1 cellular context compared by ENCODE assay signal in the genomic region with DNA sequence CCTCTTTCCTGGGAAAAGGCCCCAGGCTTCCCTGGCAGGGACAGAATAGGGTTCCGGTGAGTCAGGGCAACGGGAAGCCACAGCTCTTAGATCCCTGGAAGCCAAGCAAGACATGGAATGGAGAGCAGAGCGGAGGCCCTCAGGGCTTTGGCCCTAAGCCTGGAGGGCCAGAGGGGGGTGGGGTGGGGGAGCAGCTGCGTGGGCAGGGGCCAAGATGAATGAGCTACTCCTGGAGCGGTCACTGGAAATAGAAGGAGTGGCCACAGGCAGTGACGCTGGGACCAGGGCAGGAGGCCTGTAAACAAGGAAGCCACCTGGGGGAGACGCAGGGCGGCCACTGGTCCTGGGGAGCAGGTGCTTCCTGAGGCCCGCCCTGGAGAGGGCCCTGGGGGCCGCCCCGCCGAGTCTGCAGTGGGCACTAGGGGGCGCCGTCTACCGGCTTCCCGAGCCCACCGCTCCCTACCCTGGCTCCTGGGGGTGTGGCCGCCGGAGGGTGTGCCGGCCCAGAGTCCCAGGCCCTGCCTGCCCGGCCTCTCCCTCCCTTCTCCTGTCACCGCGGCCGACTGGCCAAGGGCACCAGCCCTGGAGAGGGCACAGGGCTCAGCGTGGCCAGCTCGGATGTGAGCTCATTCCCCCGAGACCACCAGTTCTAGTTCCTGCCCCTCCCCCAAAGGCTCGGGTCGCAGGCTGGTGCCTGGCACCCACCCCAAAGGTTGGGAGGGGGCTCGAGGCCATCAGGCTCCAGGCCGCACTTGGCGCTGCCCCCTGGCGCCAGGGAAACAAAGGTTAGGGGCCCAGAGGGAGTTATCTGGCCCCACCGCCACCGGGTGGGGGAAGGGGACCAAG.
TF ChIP-seq lines count a peak whose summit lies in the region.

No MANE protein-coding gene starts in this region.

TF ChIP-seq in GM12878, 131 proteins besides CTCF, POLR2A, EP300 and RAD21 (continues in another document):
- TF ChIP-seq YBX1 (IDR thresholded peaks at IDR 0.05) (no peak), E2F8 (IDR thresholded peaks at IDR 0.05; ENCODE audit: low read depth, partially characterized antibody) (no peak), FOXK2 (IDR thresholded peaks at IDR 0.05) (no peak), NBN (IDR thresholded peaks at IDR 0.05) (0 out of 2 replicates have a peak, but pooled peaks have one; percentile 34), YY1 (IDR thresholded peaks at IDR 0.05; ENCODE audit: low read depth, low read length) (no peak), RB1 (IDR thresholded peaks at IDR 0.05; ENCODE audit: borderline replicate concordance) (no peak), EGR1 (IDR thresholded peaks at IDR 0.05; ENCODE audit: borderline replicate concordance in 1 of 2, low read depth in 2 of 2, low read length in 2 of 2) (no peak), FOS (IDR thresholded peaks at IDR 0.05; ENCODE audit: borderline replicate concordance, extremely low read depth, insufficient read length) (no peak), NFIC (IDR thresholded peaks at IDR 0.05; ENCODE audit: low read depth, low read length) (no peak), RAD51 (IDR thresholded peaks at IDR 0.05) (no peak), MTA3 (IDR thresholded peaks at IDR 0.05; ENCODE audit: borderline replicate concordance, low read length) (no peak), SMC3 (IDR thresholded peaks at IDR 0.05; ENCODE audit: borderline replicate concordance, low read length) (peak; percentile 71), HDAC2 (IDR thresholded peaks at IDR 0.05) (no peak), CHD2 (IDR thresholded peaks at IDR 0.05; ENCODE audit: borderline replicate concordance, low read depth, low read length) (0 out of 2 replicates have a peak, but pooled peaks have one; percentile 17), SMAD5 (IDR thresholded peaks at IDR 0.05; ENCODE audit: low read depth) (no peak), TCF3 (IDR thresholded peaks at IDR 0.05; ENCODE audit: borderline replicate concordance, insufficient read depth, low read depth, low read length) (peak; percentile 80), HDAC6 (IDR thresholded peaks at IDR 0.05; ENCODE audit: unreplicated experiment) (no peak), ZNF217 (IDR thresholded peaks at IDR 0.05) (0 out of 2 replicates have a peak, but pooled peaks have one; percentile 43), BMI1 (IDR thresholded peaks at IDR 0.05; ENCODE audit: borderline replicate concordance) (no peak), SMARCA5 (IDR thresholded peaks at IDR 0.05) (no peak; the same call in 1 of the 2 replicates), KAT2A (conservative IDR thresholded peaks at IDR 0.05; ENCODE audit: control insufficient read depth, low read depth, low read length) (no peak), DPF2 (IDR thresholded peaks at IDR 0.05) (peak; percentile 27; the same call in 1 of the 2 replicates), SMAD1 (IDR thresholded peaks at IDR 0.05; ENCODE audit: low read depth, partially characterized antibody) (no peak), STAT3 (IDR thresholded peaks at IDR 0.05; ENCODE audit: low read depth, low read length) (no peak), CREM (IDR thresholded peaks at IDR 0.05; ENCODE audit: low read depth) (no peak), IRF4 (IDR thresholded peaks at IDR 0.05; ENCODE audit: low read depth, low read length) (no peak), NKRF (conservative IDR thresholded peaks at IDR 0.05) (0 out of 2 replicates have a peak, but pooled peaks have one; percentile 11), BHLHE40 (IDR thresholded peaks at IDR 0.05; ENCODE audit: borderline replicate concordance in 1 of 2, low read depth in 2 of 2, low read length in 1 of 2) (peak; percentile 20 to 57; a peak in 1 of 4 replicates), MEF2B (IDR thresholded peaks at IDR 0.05; ENCODE audit: partially characterized antibody, poor library complexity, severe bottlenecking) (peak; percentile 71), KLF5 (IDR thresholded peaks at IDR 0.05; ENCODE audit: partially characterized antibody) (no peak), CHD4 (IDR thresholded peaks at IDR 0.05) (no peak), E4F1 (IDR thresholded peaks at IDR 0.05; ENCODE audit: borderline replicate concordance, partially characterized antibody) (no peak), NR2C1 (IDR thresholded peaks at IDR 0.05) (no peak), PML (IDR thresholded peaks at IDR 0.05; ENCODE audit: low read length) (no peak), STAT1 (conservative IDR thresholded peaks at IDR 0.05) (peak; percentile 77; the same call in 1 of the 2 replicates), GATAD2B (conservative IDR thresholded peaks at IDR 0.05; ENCODE audit: low read depth) (peak; percentile 72; the same call in 1 of the 2 replicates), MTA2 (IDR thresholded peaks at IDR 0.05; ENCODE audit: low read depth) (no peak), POU2F2 (IDR thresholded peaks at IDR 0.05; ENCODE audit: borderline replicate concordance, low read depth, low read length) (peak; percentile 12; the same call in 1 of the 3 replicates)
- TF ChIP-seq, protein P1, sequence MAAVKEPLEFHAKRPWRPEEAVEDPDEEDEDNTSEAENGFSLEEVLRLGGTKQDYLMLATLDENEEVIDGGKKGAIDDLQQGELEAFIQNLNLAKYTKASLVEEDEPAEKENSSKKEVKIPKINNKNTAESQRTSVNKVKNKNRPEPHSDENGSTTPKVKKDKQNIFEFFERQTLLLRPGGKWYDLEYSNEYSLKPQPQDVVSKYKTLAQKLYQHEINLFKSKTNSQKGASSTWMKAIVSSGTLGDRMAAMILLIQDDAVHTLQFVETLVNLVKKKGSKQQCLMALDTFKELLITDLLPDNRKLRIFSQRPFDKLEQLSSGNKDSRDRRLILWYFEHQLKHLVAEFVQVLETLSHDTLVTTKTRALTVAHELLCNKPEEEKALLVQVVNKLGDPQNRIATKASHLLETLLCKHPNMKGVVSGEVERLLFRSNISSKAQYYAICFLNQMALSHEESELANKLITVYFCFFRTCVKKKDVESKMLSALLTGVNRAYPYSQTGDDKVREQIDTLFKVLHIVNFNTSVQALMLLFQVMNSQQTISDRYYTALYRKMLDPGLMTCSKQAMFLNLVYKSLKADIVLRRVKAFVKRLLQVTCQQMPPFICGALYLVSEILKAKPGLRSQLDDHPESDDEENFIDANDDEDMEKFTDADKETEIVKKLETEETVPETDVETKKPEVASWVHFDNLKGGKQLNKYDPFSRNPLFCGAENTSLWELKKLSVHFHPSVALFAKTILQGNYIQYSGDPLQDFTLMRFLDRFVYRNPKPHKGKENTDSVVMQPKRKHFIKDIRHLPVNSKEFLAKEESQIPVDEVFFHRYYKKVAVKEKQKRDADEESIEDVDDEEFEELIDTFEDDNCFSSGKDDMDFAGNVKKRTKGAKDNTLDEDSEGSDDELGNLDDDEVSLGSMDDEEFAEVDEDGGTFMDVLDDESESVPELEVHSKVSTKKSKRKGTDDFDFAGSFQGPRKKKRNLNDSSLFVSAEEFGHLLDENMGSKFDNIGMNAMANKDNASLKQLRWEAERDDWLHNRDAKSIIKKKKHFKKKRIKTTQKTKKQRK (IDR thresholded peaks at IDR 0.05; ENCODE audit: low read depth, low read length), result no peak
- TF ChIP-seq, protein P2, sequence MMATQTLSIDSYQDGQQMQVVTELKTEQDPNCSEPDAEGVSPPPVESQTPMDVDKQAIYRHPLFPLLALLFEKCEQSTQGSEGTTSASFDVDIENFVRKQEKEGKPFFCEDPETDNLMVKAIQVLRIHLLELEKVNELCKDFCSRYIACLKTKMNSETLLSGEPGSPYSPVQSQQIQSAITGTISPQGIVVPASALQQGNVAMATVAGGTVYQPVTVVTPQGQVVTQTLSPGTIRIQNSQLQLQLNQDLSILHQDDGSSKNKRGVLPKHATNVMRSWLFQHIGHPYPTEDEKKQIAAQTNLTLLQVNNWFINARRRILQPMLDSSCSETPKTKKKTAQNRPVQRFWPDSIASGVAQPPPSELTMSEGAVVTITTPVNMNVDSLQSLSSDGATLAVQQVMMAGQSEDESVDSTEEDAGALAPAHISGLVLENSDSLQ (IDR thresholded peaks at IDR 0.05), result no peak
- TF ChIP-seq, protein P3, sequence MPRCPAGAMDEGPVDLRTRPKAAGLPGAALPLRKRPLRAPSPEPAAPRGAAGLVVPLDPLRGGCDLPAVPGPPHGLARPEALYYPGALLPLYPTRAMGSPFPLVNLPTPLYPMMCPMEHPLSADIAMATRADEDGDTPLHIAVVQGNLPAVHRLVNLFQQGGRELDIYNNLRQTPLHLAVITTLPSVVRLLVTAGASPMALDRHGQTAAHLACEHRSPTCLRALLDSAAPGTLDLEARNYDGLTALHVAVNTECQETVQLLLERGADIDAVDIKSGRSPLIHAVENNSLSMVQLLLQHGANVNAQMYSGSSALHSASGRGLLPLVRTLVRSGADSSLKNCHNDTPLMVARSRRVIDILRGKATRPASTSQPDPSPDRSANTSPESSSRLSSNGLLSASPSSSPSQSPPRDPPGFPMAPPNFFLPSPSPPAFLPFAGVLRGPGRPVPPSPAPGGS (IDR thresholded peaks at IDR 0.05; ENCODE audit: borderline replicate concordance, insufficient read depth, low read depth, low read length, poor library complexity, severe bottlenecking), result no peak
- TF ChIP-seq, protein P4, sequence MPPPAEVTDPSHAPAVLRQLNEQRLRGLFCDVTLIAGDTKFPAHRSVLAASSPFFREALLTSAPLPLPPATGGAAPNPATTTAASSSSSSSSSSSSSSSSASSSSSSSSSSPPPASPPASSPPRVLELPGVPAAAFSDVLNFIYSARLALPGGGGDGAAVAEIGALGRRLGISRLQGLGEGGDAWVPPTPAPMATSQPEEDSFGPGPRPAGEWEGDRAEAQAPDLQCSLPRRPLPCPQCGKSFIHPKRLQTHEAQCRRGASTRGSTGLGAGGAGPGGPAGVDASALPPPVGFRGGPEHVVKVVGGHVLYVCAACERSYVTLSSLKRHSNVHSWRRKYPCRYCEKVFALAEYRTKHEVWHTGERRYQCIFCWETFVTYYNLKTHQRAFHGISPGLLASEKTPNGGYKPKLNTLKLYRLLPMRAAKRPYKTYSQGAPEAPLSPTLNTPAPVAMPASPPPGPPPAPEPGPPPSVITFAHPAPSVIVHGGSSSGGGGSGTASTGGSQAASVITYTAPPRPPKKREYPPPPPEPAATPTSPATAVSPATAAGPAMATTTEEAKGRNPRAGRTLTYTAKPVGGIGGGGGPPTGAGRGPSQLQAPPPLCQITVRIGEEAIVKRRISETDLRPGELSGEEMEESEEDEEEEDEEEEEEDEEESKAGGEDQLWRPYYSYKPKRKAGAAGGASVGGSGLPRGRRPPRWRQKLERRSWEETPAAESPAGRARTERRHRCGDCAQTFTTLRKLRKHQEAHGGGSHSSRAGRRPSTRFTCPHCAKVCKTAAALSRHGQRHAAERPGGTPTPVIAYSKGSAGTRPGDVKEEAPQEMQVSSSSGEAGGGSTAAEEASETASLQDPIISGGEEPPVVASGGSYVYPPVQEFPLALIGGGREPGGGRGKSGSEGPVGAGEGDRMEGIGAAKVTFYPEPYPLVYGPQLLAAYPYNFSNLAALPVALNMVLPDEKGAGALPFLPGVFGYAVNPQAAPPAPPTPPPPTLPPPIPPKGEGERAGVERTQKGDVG (CRISPR knock-in tag; IDR thresholded peaks at IDR 0.05), result no peak
- TF ChIP-seq, protein P5, sequence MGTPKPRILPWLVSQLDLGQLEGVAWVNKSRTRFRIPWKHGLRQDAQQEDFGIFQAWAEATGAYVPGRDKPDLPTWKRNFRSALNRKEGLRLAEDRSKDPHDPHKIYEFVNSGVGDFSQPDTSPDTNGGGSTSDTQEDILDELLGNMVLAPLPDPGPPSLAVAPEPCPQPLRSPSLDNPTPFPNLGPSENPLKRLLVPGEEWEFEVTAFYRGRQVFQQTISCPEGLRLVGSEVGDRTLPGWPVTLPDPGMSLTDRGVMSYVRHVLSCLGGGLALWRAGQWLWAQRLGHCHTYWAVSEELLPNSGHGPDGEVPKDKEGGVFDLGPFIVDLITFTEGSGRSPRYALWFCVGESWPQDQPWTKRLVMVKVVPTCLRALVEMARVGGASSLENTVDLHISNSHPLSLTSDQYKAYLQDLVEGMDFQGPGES (IDR thresholded peaks at IDR 0.05), result no peak
